30 cellular contexts compared by ENCODE assay signal in the genomic region with DNA sequence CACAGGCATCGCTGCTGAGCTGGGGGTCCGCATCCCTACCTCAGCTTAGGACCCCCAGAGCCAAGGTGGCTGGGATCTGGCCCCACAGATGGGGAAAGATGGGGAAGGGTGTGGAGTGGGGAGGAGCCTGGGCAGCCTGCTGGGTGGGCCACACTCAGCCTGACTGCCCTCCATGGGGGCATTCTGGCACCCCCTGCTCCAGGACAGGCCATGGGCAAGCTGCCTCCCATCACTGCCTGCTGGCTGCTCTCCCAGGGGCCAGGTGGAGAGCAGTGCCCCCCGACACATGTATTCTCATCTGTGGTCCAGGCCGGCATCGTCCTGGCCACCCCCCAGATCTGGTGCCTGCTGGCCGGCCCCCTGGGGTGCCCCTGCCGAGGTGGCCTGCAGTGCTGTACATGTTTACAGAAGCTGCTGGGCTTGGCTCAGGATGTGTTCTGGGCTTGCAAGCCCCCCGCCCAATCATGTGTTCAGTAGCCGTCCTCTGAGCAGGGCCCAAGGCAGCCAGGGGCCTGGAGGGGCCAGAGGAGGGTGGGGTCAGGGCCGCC.
"Had no signal": no experiment of that assay in that cellular context is flagged by ENCODE, and none has a peak within 500 bp of the region (broad histone marks: within the 10 kb centered on the region; RNA-seq: fewer than 3 reads in every experiment).

No MANE protein-coding gene starts in this region.

- DNase-seq: activated CD4-positive, alpha-beta memory T cell treated with anti-CD3 and anti-CD28 coated beads, Interleukin-2, amount 10 ng/mL, durations not matched to agents 7 days and 5 days; activated CD4-positive, alpha-beta T cell treated with anti-CD3 and anti-CD28 coated beads for 1 hour; activated CD4-positive, alpha-beta T cell treated with anti-CD3 and anti-CD28 coated beads for 4 hours; activated CD4-positive, alpha-beta T cell treated with anti-CD3 and anti-CD28 coated beads, Interleukin-2, amount 10 ng/mL, durations not matched to agents 7 days and 5 days; activated CD4-positive, alpha-beta T cell treated with anti-CD3 and anti-CD28 coated beads, Interleukin-2, amount 50 U/mL, for 4 hours; activated CD8-positive, alpha-beta memory T cell treated with anti-CD3 and anti-CD28 coated beads, Interleukin-2, amount 50 U/mL, for 48 hours; activated effector memory CD4-positive, alpha-beta T cell treated with Interleukin-2 at 50 U/mL for 16 hours; activated gamma-delta T cell treated with Interleukin-2 at 50 U/mL for 16 hours; activated naive CD4-positive, alpha-beta T cell treated with anti-CD3 and anti-CD28 coated beads, Interleukin-2, amount 50 U/mL, for 16 hours; activated naive CD4-positive, alpha-beta T cell treated with Interleukin-2 at 50 U/mL for 16 hours; activated T-cell treated with anti-CD3 and anti-CD28 coated beads for 4 hours; activated T-cell treated with anti-CD3 and anti-CD28 coated beads, Interleukin-2, amount 50 U/mL, for 24 hours; activated T-cell treated with anti-CD3 and anti-CD28 coated beads, Interleukin-2, amount 50 U/mL, for 72 hours; amniotic stem cell; anterior cingulate cortex; brain microvascular endothelial cell; dermis blood vessel endothelial cell; effector CD4-positive, alpha-beta T cell; effector memory CD8-positive, alpha-beta T cell; erythroblast; foreskin keratinocyte; gastrocnemius medialis; glutamatergic neuron; heart left ventricle; T-helper 2 cell had no signal

- H3K27ac Mint-ChIP-seq: activated CD4-positive, alpha-beta memory T cell treated with anti-CD3 and anti-CD28 coated beads, Interleukin-2, amount 10 ng/mL, durations not matched to agents 7 days and 5 days; activated CD4-positive, alpha-beta T cell treated with anti-CD3 and anti-CD28 coated beads, Interleukin-2, amount 10 ng/mL, durations not matched to agents 7 days and 5 days; activated naive CD8-positive, alpha-beta T cell; activated T-cell treated with anti-CD3 and anti-CD28 coated beads, Interleukin-2, amount 50 U/mL, for 24 hours; activated T-cell treated with anti-CD3 and anti-CD28 coated beads, Interleukin-2, amount 50 U/mL, for 72 hours; effector memory CD8-positive, alpha-beta T cell; WTC11 had no signal

- H3K27ac ChIP-seq: brain microvascular endothelial cell, coronary artery, esophagus muscularis mucosa, foreskin keratinocyte, gastrocnemius medialis, heart left ventricle had no signal

- H3K27me3 ChIP-seq: brain microvascular endothelial cell, gastrocnemius medialis, heart left ventricle had no signal

- H3K4me3 ChIP-seq: coronary artery, esophagus muscularis mucosa, gastrocnemius medialis, heart left ventricle had no signal

- H3K9me3 Mint-ChIP-seq: activated CD4-positive, alpha-beta memory T cell treated with anti-CD3 and anti-CD28 coated beads, Interleukin-2, amount 10 ng/mL, durations not matched to agents 7 days and 5 days; activated CD4-positive, alpha-beta T cell treated with anti-CD3 and anti-CD28 coated beads, Interleukin-2, amount 10 ng/mL, durations not matched to agents 7 days and 5 days; activated T-cell treated with anti-CD3 and anti-CD28 coated beads, Interleukin-2, amount 50 U/mL, for 24 hours; activated T-cell treated with anti-CD3 and anti-CD28 coated beads, Interleukin-2, amount 50 U/mL, for 72 hours; central memory CD8-positive, alpha-beta T cell; effector memory CD8-positive, alpha-beta T cell; WTC11 had no signal

- ATAC-seq: activated T-cell treated with anti-CD3 and anti-CD28 coated beads, Interleukin-2, amount 50 U/mL, for 72 hours; effector memory CD8-positive, alpha-beta T cell; foreskin keratinocyte; gastrocnemius medialis; heart left ventricle; WTC11 had no signal

- H3K36me3 ChIP-seq: gastrocnemius medialis had no signal

- H3K9me3 ChIP-seq: esophagus muscularis mucosa, gastrocnemius medialis, heart left ventricle had no signal

- H3K4me1 ChIP-seq: foreskin keratinocyte, gastrocnemius medialis had no signal

- H3K4me1 Mint-ChIP-seq: activated CD4-positive, alpha-beta memory T cell treated with anti-CD3 and anti-CD28 coated beads, Interleukin-2, amount 10 ng/mL, durations not matched to agents 7 days and 5 days; activated CD4-positive, alpha-beta T cell treated with anti-CD3 and anti-CD28 coated beads, Interleukin-2, amount 10 ng/mL, durations not matched to agents 7 days and 5 days; central memory CD8-positive, alpha-beta T cell had no signal

- H3K36me3 Mint-ChIP-seq: activated naive CD8-positive, alpha-beta T cell had no signal

- H3K4me3 Mint-ChIP-seq: activated CD4-positive, alpha-beta memory T cell treated with anti-CD3 and anti-CD28 coated beads, Interleukin-2, amount 10 ng/mL, durations not matched to agents 7 days and 5 days; activated CD4-positive, alpha-beta T cell treated with anti-CD3 and anti-CD28 coated beads, Interleukin-2, amount 10 ng/mL, durations not matched to agents 7 days and 5 days; activated naive CD8-positive, alpha-beta T cell; activated T-cell treated with anti-CD3 and anti-CD28 coated beads, Interleukin-2, amount 50 U/mL, for 24 hours; activated T-cell treated with anti-CD3 and anti-CD28 coated beads, Interleukin-2, amount 50 U/mL, for 72 hours; central memory CD8-positive, alpha-beta T cell; effector memory CD8-positive, alpha-beta T cell; WTC11 had no signal
